In the genomic region with DNA sequence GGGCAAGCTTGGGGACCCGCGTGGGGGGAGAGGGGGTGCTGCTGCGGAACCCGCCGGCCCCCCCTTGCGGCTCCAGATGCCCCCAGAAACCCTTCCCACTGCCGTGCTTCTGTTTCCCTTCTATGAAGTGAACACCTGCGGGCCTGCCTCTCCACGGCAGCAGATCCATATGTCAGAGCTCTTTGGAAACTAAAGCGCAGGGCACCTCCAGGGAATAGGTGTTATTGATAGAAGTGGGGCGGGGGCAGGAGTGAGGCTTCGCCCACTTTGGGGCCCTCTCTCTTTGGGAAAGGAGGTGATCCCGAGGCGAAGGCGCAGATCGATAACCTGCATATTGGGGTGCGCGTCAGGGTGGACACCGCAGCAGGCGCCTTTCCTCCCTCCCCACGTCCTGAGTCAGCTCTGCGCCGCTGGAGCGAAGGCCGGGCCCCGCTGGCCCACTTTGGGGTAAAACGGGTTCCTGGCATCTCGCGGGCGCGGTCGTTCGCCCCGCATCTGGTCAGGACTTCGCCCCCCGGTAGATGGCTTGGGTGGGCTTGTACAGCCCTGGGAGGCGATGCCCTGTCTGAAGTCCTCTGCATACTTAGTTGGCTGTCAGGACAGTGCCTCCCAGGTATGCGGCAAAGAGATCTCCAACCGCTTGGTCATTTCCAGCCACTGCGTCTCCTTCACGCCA, we compare ENCODE assay signal across 2 cellular contexts.
TF ChIP-seq lines count a peak whose summit lies in the region.

No MANE protein-coding gene starts in this region.

TF ChIP-seq in K562, 482 proteins besides CTCF, POLR2A, EP300 and RAD21 (continued from another document and continues in another):
- TF ChIP-seq, protein P1, sequence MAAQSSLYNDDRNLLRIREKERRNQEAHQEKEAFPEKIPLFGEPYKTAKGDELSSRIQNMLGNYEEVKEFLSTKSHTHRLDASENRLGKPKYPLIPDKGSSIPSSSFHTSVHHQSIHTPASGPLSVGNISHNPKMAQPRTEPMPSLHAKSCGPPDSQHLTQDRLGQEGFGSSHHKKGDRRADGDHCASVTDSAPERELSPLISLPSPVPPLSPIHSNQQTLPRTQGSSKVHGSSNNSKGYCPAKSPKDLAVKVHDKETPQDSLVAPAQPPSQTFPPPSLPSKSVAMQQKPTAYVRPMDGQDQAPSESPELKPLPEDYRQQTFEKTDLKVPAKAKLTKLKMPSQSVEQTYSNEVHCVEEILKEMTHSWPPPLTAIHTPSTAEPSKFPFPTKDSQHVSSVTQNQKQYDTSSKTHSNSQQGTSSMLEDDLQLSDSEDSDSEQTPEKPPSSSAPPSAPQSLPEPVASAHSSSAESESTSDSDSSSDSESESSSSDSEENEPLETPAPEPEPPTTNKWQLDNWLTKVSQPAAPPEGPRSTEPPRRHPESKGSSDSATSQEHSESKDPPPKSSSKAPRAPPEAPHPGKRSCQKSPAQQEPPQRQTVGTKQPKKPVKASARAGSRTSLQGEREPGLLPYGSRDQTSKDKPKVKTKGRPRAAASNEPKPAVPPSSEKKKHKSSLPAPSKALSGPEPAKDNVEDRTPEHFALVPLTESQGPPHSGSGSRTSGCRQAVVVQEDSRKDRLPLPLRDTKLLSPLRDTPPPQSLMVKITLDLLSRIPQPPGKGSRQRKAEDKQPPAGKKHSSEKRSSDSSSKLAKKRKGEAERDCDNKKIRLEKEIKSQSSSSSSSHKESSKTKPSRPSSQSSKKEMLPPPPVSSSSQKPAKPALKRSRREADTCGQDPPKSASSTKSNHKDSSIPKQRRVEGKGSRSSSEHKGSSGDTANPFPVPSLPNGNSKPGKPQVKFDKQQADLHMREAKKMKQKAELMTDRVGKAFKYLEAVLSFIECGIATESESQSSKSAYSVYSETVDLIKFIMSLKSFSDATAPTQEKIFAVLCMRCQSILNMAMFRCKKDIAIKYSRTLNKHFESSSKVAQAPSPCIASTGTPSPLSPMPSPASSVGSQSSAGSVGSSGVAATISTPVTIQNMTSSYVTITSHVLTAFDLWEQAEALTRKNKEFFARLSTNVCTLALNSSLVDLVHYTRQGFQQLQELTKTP (IDR thresholded peaks at IDR 0.05; ENCODE audit: low read depth in 1 of 2, partially characterized antibody in 2 of 2) = peak in 1 of 2 experiments; percentile 29
- peak; percentile 16; the same call in 1 of the 2 replicates for TF ChIP-seq C11orf30 (IDR thresholded peaks at IDR 0.05; ENCODE audit: low read depth)
- TF ChIP-seq ZEB2 (IDR thresholded peaks at IDR 0.05) = 0 out of 2 replicates have a peak, but pooled peaks have one; percentile 22
- TF ChIP-seq NR1H2 (CRISPR knock-in tag; IDR thresholded peaks at IDR 0.05) = peak; percentile 83; the same call in 1 of the 2 replicates
- TF ChIP-seq, protein P2, sequence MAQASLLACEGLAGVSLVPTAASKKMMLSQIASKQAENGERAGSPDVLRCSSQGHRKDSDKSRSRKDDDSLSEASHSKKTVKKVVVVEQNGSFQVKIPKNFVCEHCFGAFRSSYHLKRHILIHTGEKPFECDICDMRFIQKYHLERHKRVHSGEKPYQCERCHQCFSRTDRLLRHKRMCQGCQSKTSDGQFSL (CRISPR knock-in tag; IDR thresholded peaks at IDR 0.05) = peak; percentile 33; the same call in 1 of the 2 replicates
- TF ChIP-seq, protein P2 (tag; IDR thresholded peaks at IDR 0.05) = no peak; a peak in 1 of 4 replicates
- TF ChIP-seq MEF2A (IDR thresholded peaks at IDR 0.05; ENCODE audit: control insufficient read depth, low read depth, low read length) = no peak
- TF ChIP-seq, protein P3, sequence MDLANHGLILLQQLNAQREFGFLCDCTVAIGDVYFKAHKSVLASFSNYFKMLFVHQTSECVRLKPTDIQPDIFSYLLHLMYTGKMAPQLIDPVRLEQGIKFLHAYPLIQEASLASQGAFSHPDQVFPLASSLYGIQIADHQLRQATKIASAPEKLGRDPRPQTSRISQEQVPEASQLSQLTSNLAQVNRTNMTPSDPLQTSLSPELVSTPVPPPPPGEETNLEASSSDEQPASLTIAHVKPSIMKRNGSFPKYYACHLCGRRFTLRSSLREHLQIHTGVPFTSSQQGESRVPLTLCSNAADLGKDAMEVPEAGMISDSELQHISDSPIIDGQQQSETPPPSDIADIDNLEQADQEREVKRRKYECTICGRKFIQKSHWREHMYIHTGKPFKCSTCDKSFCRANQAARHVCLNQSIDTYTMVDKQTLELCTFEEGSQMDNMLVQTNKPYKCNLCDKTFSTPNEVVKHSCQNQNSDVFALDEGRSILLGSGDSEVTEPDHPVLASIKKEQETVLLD (IDR thresholded peaks at IDR 0.05) = 0 out of 2 replicates have a peak, but pooled peaks have one; percentile 17
- peak; percentile 68 for TF ChIP-seq POLR2G (IDR thresholded peaks at IDR 0.05; ENCODE audit: low read depth, low read length)
- 0 out of 2 replicates have a peak, but pooled peaks have one; percentile 10 for TF ChIP-seq BCOR (IDR thresholded peaks at IDR 0.05)
- TF ChIP-seq, protein P4, sequence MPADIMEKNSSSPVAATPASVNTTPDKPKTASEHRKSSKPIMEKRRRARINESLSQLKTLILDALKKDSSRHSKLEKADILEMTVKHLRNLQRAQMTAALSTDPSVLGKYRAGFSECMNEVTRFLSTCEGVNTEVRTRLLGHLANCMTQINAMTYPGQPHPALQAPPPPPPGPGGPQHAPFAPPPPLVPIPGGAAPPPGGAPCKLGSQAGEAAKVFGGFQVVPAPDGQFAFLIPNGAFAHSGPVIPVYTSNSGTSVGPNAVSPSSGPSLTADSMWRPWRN (IDR thresholded peaks at IDR 0.05; ENCODE audit: low read depth) = no peak
- TF ChIP-seq ARID2 (IDR thresholded peaks at IDR 0.05) = 0 out of 2 replicates have a peak, but pooled peaks have one; percentile 27

TF ChIP-seq in HepG2, 621 proteins besides CTCF, POLR2A, EP300 and RAD21 (continued from another document and continues in another):
- 0 out of 2 replicates have a peak, but pooled peaks have one; percentile 10 for TF ChIP-seq ONECUT2 (CRISPR knock-in tag; IDR thresholded peaks at IDR 0.05)
- TF ChIP-seq PAX8 (CRISPR knock-in tag; IDR thresholded peaks at IDR 0.05; ENCODE audit: borderline replicate concordance) = no peak
- no peak for TF ChIP-seq GTF3A (CRISPR knock-in tag; conservative IDR thresholded peaks at IDR 0.05)
- no peak for TF ChIP-seq CHD2 (IDR thresholded peaks at IDR 0.05; ENCODE audit: low read depth, low read length)
- TF ChIP-seq ETV6 (CRISPR knock-in tag; conservative IDR thresholded peaks at IDR 0.05) = no peak
- no peak for TF ChIP-seq ZNF331 (CRISPR knock-in tag; IDR thresholded peaks at IDR 0.05)
- TF ChIP-seq NFATC3 (CRISPR knock-in tag; IDR thresholded peaks at IDR 0.05) = no peak
- TF ChIP-seq ZNF891 (CRISPR knock-in tag; IDR thresholded peaks at IDR 0.05) = no peak
- no peak for TF ChIP-seq ZNF10 (CRISPR knock-in tag; IDR thresholded peaks at IDR 0.05; ENCODE audit: borderline replicate concordance, low read depth)
- no peak for TF ChIP-seq ZNF839 (CRISPR knock-in tag; IDR thresholded peaks at IDR 0.05; ENCODE audit: borderline replicate concordance)
- TF ChIP-seq, protein P5, sequence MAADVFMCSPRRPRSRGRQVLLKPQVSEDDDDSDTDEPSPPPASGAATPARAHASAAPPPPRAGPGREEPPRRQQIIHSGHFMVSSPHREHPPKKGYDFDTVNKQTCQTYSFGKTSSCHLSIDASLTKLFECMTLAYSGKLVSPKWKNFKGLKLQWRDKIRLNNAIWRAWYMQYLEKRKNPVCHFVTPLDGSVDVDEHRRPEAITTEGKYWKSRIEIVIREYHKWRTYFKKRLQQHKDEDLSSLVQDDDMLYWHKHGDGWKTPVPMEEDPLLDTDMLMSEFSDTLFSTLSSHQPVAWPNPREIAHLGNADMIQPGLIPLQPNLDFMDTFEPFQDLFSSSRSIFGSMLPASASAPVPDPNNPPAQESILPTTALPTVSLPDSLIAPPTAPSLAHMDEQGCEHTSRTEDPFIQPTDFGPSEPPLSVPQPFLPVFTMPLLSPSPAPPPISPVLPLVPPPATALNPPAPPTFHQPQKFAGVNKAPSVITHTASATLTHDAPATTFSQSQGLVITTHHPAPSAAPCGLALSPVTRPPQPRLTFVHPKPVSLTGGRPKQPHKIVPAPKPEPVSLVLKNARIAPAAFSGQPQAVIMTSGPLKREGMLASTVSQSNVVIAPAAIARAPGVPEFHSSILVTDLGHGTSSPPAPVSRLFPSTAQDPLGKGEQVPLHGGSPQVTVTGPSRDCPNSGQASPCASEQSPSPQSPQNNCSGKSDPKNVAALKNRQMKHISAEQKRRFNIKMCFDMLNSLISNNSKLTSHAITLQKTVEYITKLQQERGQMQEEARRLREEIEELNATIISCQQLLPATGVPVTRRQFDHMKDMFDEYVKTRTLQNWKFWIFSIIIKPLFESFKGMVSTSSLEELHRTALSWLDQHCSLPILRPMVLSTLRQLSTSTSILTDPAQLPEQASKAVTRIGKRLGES (CRISPR knock-in tag; IDR thresholded peaks at IDR 0.05; ENCODE audit: borderline replicate concordance) = no peak
- TF ChIP-seq ZNF232 (CRISPR knock-in tag; IDR thresholded peaks at IDR 0.05; ENCODE audit: borderline replicate concordance) = no peak
- TF ChIP-seq, protein P6, sequence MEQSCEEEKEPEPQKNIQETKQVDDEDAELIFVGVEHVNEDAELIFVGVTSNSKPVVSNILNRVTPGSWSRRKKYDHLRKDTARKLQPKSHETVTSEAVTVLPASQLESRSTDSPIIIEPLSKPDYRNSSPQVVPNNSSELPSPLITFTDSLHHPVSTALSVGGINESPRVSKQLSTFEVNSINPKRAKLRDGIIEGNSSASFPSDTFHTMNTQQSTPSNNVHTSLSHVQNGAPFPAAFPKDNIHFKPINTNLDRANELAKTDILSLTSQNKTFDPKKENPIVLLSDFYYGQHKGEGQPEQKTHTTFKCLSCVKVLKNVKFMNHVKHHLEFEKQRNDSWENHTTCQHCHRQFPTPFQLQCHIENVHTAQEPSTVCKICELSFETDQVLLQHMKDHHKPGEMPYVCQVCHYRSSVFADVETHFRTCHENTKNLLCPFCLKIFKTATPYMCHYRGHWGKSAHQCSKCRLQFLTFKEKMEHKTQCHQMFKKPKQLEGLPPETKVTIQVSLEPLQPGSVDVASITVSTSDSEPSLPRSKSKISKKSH (CRISPR knock-in tag; IDR thresholded peaks at IDR 0.05; ENCODE audit: borderline replicate concordance) = peak; percentile 54; the same call in 1 of the 2 replicates
- TF ChIP-seq ZNF383 (CRISPR knock-in tag; IDR thresholded peaks at IDR 0.05; ENCODE audit: borderline replicate concordance) = no peak
- TF ChIP-seq SOX5 (CRISPR knock-in tag; IDR thresholded peaks at IDR 0.05; ENCODE audit: borderline replicate concordance) = no peak
- TF ChIP-seq SMAD3 (CRISPR knock-in tag; IDR thresholded peaks at IDR 0.05) = no peak
- no peak for TF ChIP-seq TCF7L2 (IDR thresholded peaks at IDR 0.05; ENCODE audit: low read depth, low read length)
- no peak for TF ChIP-seq IRF2 (CRISPR knock-in tag; IDR thresholded peaks at IDR 0.05)
- TF ChIP-seq, protein P7, sequence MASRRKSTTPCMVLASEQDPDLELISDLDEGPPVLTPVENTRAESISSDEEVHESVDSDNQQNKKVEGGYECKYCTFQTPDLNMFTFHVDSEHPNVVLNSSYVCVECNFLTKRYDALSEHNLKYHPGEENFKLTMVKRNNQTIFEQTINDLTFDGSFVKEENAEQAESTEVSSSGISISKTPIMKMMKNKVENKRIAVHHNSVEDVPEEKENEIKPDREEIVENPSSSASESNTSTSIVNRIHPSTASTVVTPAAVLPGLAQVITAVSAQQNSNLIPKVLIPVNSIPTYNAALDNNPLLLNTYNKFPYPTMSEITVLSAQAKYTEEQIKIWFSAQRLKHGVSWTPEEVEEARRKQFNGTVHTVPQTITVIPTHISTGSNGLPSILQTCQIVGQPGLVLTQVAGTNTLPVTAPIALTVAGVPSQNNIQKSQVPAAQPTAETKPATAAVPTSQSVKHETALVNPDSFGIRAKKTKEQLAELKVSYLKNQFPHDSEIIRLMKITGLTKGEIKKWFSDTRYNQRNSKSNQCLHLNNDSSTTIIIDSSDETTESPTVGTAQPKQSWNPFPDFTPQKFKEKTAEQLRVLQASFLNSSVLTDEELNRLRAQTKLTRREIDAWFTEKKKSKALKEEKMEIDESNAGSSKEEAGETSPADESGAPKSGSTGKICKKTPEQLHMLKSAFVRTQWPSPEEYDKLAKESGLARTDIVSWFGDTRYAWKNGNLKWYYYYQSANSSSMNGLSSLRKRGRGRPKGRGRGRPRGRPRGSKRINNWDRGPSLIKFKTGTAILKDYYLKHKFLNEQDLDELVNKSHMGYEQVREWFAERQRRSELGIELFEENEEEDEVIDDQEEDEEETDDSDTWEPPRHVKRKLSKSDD (CRISPR knock-in tag; IDR thresholded peaks at IDR 0.05; ENCODE audit: low read depth) = no peak
- no peak for TF ChIP-seq MED8 (CRISPR knock-in tag; IDR thresholded peaks at IDR 0.05; ENCODE audit: insufficient replicate concordance)
- TF ChIP-seq, protein P8, sequence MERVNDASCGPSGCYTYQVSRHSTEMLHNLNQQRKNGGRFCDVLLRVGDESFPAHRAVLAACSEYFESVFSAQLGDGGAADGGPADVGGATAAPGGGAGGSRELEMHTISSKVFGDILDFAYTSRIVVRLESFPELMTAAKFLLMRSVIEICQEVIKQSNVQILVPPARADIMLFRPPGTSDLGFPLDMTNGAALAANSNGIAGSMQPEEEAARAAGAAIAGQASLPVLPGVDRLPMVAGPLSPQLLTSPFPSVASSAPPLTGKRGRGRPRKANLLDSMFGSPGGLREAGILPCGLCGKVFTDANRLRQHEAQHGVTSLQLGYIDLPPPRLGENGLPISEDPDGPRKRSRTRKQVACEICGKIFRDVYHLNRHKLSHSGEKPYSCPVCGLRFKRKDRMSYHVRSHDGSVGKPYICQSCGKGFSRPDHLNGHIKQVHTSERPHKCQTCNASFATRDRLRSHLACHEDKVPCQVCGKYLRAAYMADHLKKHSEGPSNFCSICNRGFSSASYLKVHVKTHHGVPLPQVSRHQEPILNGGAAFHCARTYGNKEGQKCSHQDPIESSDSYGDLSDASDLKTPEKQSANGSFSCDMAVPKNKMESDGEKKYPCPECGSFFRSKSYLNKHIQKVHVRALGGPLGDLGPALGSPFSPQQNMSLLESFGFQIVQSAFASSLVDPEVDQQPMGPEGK (CRISPR knock-in tag; IDR thresholded peaks at IDR 0.05) = peak; percentile 16; the same call in 1 of the 2 replicates
- TF ChIP-seq ZNF790 (CRISPR knock-in tag; IDR thresholded peaks at IDR 0.05; ENCODE audit: borderline replicate concordance) = 0 out of 2 replicates have a peak, but pooled peaks have one; percentile 58
- TF ChIP-seq, protein P9, sequence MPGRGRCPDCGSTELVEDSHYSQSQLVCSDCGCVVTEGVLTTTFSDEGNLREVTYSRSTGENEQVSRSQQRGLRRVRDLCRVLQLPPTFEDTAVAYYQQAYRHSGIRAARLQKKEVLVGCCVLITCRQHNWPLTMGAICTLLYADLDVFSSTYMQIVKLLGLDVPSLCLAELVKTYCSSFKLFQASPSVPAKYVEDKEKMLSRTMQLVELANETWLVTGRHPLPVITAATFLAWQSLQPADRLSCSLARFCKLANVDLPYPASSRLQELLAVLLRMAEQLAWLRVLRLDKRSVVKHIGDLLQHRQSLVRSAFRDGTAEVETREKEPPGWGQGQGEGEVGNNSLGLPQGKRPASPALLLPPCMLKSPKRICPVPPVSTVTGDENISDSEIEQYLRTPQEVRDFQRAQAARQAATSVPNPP (CRISPR knock-in tag; IDR thresholded peaks at IDR 0.05) = no peak
- TF ChIP-seq ZMYM4 (CRISPR knock-in tag; IDR thresholded peaks at IDR 0.05) = no peak
- 0 out of 2 replicates have a peak, but pooled peaks have one; percentile 0 for TF ChIP-seq TBX2 (CRISPR knock-in tag; IDR thresholded peaks at IDR 0.05; ENCODE audit: borderline replicate concordance)
- TF ChIP-seq GABPB1 (CRISPR knock-in tag; IDR thresholded peaks at IDR 0.05) = no peak
- no peak for TF ChIP-seq ZNF441 (CRISPR knock-in tag; IDR thresholded peaks at IDR 0.05; ENCODE audit: borderline replicate concordance)
- TF ChIP-seq, protein P10, sequence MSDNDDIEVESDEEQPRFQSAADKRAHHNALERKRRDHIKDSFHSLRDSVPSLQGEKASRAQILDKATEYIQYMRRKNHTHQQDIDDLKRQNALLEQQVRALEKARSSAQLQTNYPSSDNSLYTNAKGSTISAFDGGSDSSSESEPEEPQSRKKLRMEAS (IDR thresholded peaks at IDR 0.05) = 0 out of 2 replicates have a peak, but pooled peaks have one; percentile 5
